13 cellular contexts compared by ENCODE assay signal in the genomic region with DNA sequence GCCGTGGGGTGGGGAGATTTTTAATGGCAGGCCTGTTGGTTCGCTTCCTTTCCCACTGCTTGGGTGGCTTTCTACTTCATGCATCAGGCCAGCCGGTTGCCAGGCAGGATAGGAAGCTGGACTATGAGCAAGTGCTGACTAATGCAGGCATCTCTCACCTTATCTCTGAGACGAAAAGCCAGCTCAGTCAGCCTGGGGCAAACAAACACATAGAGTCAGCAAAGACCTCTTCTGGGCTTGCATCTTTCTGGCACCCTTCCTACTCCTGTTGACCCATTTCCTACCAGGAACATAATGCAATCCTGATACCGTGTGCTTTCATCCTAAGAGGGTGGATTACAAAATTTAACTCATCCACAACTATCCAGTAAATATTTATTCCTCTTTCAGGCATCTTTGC.
A peak's percentile ranks its signal among the peaks of the same experiment; 100 is the strongest.
DNase-seq lines count a peak whose midpoint lies in the region; TF ChIP-seq lines count a peak whose summit lies in the region.
"Had no signal": no experiment of that assay in that cellular context is flagged by ENCODE, and none has a peak within 500 bp of the region (broad histone marks: within the 10 kb centered on the region; RNA-seq: fewer than 3 reads in every experiment).

No MANE protein-coding gene starts in this region.

- no peak overlapping the region for H3K14ac ChIP-seq in neuronal stem cell (ENCODE audit: low read length)

- no peak for TF ChIP-seq CTCF in fibroblast of villous mesenchyme (IDR thresholded peaks at IDR 0.05; ENCODE audit: insufficient read depth, low read depth, low read length)

- H2BK15ac ChIP-seq in neuronal stem cell (ENCODE audit: low read length): no peak overlapping the region

- H2BK5ac ChIP-seq in neuronal stem cell (ENCODE audit: low read length): no peak overlapping the region

- H2BK120ac ChIP-seq in neuronal stem cell (ENCODE audit: low read depth, low read length): no peak overlapping the region

- no peaks in the 10 kb centered on the region for H3K27me3 ChIP-seq in neuronal stem cell (ENCODE audit: control insufficient read depth in 3 of 3, insufficient read depth in 3 of 3, low read depth in 1 of 3, low read length in 3 of 3)
- H3K27me3 ChIP-seq: sigmoid colon, SJSA1 had no signal

- no peak overlapping the region for H3K23ac ChIP-seq in neuronal stem cell (ENCODE audit: low read depth, low read length, poor library complexity)

- H3K4me1 ChIP-seq in neuronal stem cell (ENCODE audit: control insufficient read depth in 2 of 2, insufficient read depth in 1 of 2, low read depth in 1 of 2, low read length in 2 of 2): no peaks in the 10 kb centered on the region
- H3K4me1 ChIP-seq: SJSA1 had no signal

- no CpG with 5 or more reads among the region's 5 CpGs for WGBS in neuronal stem cell (ENCODE audit: extremely low coverage in 2 of 2, insufficient read length in 2 of 2, insufficient replicate concordance in 1 of 2), 2 donors

- no peak overlapping the region for H3K4me3 ChIP-seq in fibroblast of villous mesenchyme (ENCODE audit: low read depth, low read length)
- H3K4me3 ChIP-seq in neuronal stem cell (ENCODE audit: low read length in 2 of 2): no peak overlapping the region
- H3K4me3 ChIP-seq: sigmoid colon, SJSA1 had no signal

- DNase-seq in HT1080 (ENCODE audit: low read depth): peak; percentile 98
- DNase-seq in T1000 (lab: John Stamatoyannopoulos, UW): peak; percentile 76
- DNase-seq in fibroblast of villous mesenchyme (ENCODE audit: low read depth): peak; percentile 45
- peak; percentile 19 for DNase-seq in pulmonary artery endothelial cell (ENCODE audit: low read depth, low spot score)
- no peak for DNase-seq in neuronal stem cell (ENCODE audit: low spot score)
- no peak for DNase-seq in NCI-H510A treated with DMSO at 0.1 percent for 48 hours (lab: John Stamatoyannopoulos, UW)
- no peak for DNase-seq in NCI-H1694 (lab: John Stamatoyannopoulos, UW)
- DNase-seq: activated T-cell treated with anti-CD3 and anti-CD28 coated beads, Interleukin-2, amount 50 U/mL, for 48 hours; MM.1S; NCI-H345; sigmoid colon had no signal

- H2AK5ac ChIP-seq in neuronal stem cell (ENCODE audit: low read depth, low read length): no peak overlapping the region

- no peak overlapping the region for H2BK12ac ChIP-seq in neuronal stem cell (ENCODE audit: low read length)

- no peak overlapping the region for H3K4ac ChIP-seq in neuronal stem cell (ENCODE audit: low read length)

- H4K91ac ChIP-seq in neuronal stem cell (ENCODE audit: low read depth, low read length, poor library complexity): no peak overlapping the region

- no peaks in the 10 kb centered on the region for H3K79me1 ChIP-seq in neuronal stem cell (ENCODE audit: low read depth, low read length)

- no peaks in the 10 kb centered on the region for H3K36me3 ChIP-seq in neuronal stem cell (replicated peaks in 1 of 2; ENCODE audit: control insufficient read depth in 2 of 2, insufficient read depth in 2 of 2, low read length in 2 of 2)
- H3K36me3 ChIP-seq: sigmoid colon, SJSA1 had no signal

- H3K4me2 ChIP-seq in neuronal stem cell (ENCODE audit: insufficient read depth, low read length, poor library complexity, severe bottlenecking): no peak overlapping the region

- no peak overlapping the region for H3K27ac ChIP-seq in neuronal stem cell (replicated peaks; ENCODE audit: low read length)
- H3K27ac ChIP-seq: HL-60, sigmoid colon, SJSA1 had no signal

- H3K9ac ChIP-seq in neuronal stem cell (ENCODE audit: low read depth, low read length, poor library complexity): no peak overlapping the region

- H2AFZ ChIP-seq in neuronal stem cell (ENCODE audit: low read length): no peak overlapping the region

- H4K8ac ChIP-seq in neuronal stem cell (ENCODE audit: low read depth, low read length): no peak overlapping the region

- no peak overlapping the region for H3K18ac ChIP-seq in neuronal stem cell (ENCODE audit: low read length)

- no peaks in the 10 kb centered on the region for H3K9me3 ChIP-seq in neuronal stem cell (replicated peaks in 1 of 2; ENCODE audit: control insufficient read depth in 2 of 2, insufficient read depth in 1 of 2, low read depth in 1 of 2, low read length in 2 of 2)
- H3K9me3 ChIP-seq: sigmoid colon, SJSA1 had no signal

Comparison
In these comparisons a context has a peak if more than half of its experiments do, and no peak if none do; other contexts are left out.
1. DNase-seq: peak in HT1080 (single experiment), T1000 (single experiment), fibroblast of villous mesenchyme (single experiment) and pulmonary artery endothelial cell (single experiment); none in neuronal stem cell (single experiment), NCI-H510A treated with DMSO at 0.1 percent for 48 hours (single experiment) and NCI-H1694 (single experiment).